8 cellular contexts compared by ENCODE assay signal in genomic region chr7:149027055-149027454, GRCh38. TPM values are rescaled to one million over a fixed set of nuclear protein-coding genes. Genes with fewer than 3 reads are reported as not detected.
DNase-seq lines count a peak whose midpoint lies in the region; ATAC-seq and TF ChIP-seq lines count a peak whose summit lies in the region.

No MANE protein-coding gene starts in this region.

- H3K4me1 ChIP-seq in HUES64 (ENCODE audit: insufficient read depth, low read length) (peaks cover 41% of the 10 kb centered on the region), mammary epithelial cell (ENCODE audit: insufficient read depth, low read length) (peaks cover 21% of the 10 kb centered on the region)

- H3K79me2 ChIP-seq in mammary epithelial cell (ENCODE audit: insufficient read depth, low read length) = peaks cover 61% of the 10 kb centered on the region

- no peaks in the 10 kb centered on the region for H3K27me3 ChIP-seq in BJ (ENCODE audit: control insufficient read depth, insufficient read depth, low read length)
- H3K27me3 ChIP-seq in HUES64 (ENCODE audit: insufficient read depth, low read length) = 0 out of 2 replicates have a peak, but pooled peaks cover 3% of the 10 kb centered on the region
- H3K27me3 ChIP-seq in mammary epithelial cell (ENCODE audit: insufficient read depth, low read length) = no peaks in the 10 kb centered on the region

- peaks cover 32 to 60% (median 54%) of the 10 kb centered on the region in 4 donors for H3K4me1 Mint-ChIP-seq in naive thymus-derived CD8-positive, alpha-beta T cell

- TF ChIP-seq POLR2A in erythroblast (IDR thresholded peaks at IDR 0.05; ENCODE audit: low read length) = no peak

- no peak for TF ChIP-seq CTCF in BJ (IDR thresholded peaks at IDR 0.05; ENCODE audit: insufficient read depth, low read depth, low read length)
- TF ChIP-seq CTCF in mammary epithelial cell (conservative IDR thresholded peaks at IDR 0.05 in 1 of 2, IDR thresholded peaks at IDR 0.05 in 1 of 2; ENCODE audit: extremely low read depth in 1 of 2, insufficient read depth in 1 of 2, low read depth in 1 of 2, low read length in 2 of 2) = no peak

- no peak overlapping the region for H2AFZ ChIP-seq in mammary epithelial cell (ENCODE audit: low read depth, low read length)

- intact Hi-C loops in mammary epithelial cell (cut with micrococcal nuclease) = no loop called here

- DNase-seq in BJ (ENCODE audit: low read depth) = no peak
- no peak for DNase-seq in mammary epithelial cell
- DNase-seq in naive thymus-derived CD8-positive, alpha-beta T cell = no peak
- no peak for DNase-seq in NCI-H1694 (lab: John Stamatoyannopoulos, UW)
- no peak for DNase-seq in middle frontal gyrus (ENCODE audit: extremely low spot score, low spot score)
- no peak for DNase-seq in erythroblast (lab: John Stamatoyannopoulos, UW)

- H3K27me3 Mint-ChIP-seq in naive thymus-derived CD8-positive, alpha-beta T cell = no peaks in the 10 kb centered on the region

- H3K9me3 ChIP-seq in HUES64 (ENCODE audit: insufficient read depth, low read depth, low read length) (no peaks in the 10 kb centered on the region), mammary epithelial cell (replicated peaks; ENCODE audit: insufficient read depth, low read length) (no peaks in the 10 kb centered on the region)

- POLR2A ChIA-PET in BJ (lab: Charles Lee) = interaction anchor here (0.6 kb wide), 1 partner anchor 20 kb away, joined by 4 read pairs; no protein-coding TSS in a partner anchor
- POLR2A ChIA-PET in naive thymus-derived CD8-positive, alpha-beta T cell (lab: Charles Lee) = interaction anchor here (0.6 to 2.9 kb wide), 11 partner anchors 39 to 328 kb away, joined by 3 to 23 read pairs (median 4); partner anchors contain the start of genes CUL1 and ZNF786

- TSS peak; percentile 25 for BruUV-seq in mammary epithelial cell (replicated peaks; lab: Mats Ljungman, UMichigan)

- dilution Hi-C loops in mammary epithelial cell (cut with HindIII; ENCODE audit: low sequenced_read_pairs) = no loop called here

- in situ Hi-C loops in mammary epithelial cell (cut with MboI; ENCODE audit: low sequenced_read_pairs in 2 of 2) = no loop called here

- no peak overlapping the region for H3K27ac ChIP-seq in HUES64 (ENCODE audit: low read depth, low read length)
- H3K27ac ChIP-seq in mammary epithelial cell (ENCODE audit: insufficient read depth, low read depth, low read length) = peak overlapping the region; percentile 37

- H3K4me3 ChIP-seq in BJ (ENCODE audit: low read depth, low read length) (peak overlapping the region; percentile 91), HUES64 (ENCODE audit: low read length) (peak overlapping the region; percentile 90), mammary epithelial cell (replicated peaks in 1 of 3; ENCODE audit: insufficient read depth in 1 of 3, low read depth in 2 of 3, low read length in 3 of 3) (peak overlapping the region; percentile 70 to 90 (median 82))

- 75% methylated on average over 7 of the region's 10 CpGs for WGBS in HUES64
- WGBS in mammary epithelial cell (ENCODE audit: low coverage, missing lambda C conversion rate) = 43% methylated on average over 10 of the region's 10 CpGs

- peak overlapping the region; percentile 82 to 97 (median 94) for H3K27ac Mint-ChIP-seq in naive thymus-derived CD8-positive, alpha-beta T cell

- H3K36me3 ChIP-seq in BJ (ENCODE audit: control insufficient read depth, insufficient read depth, low read length) (no peaks in the 10 kb centered on the region; the same call in 1 of the 2 replicates), HUES64 (ENCODE audit: insufficient read depth, low read length) (peaks cover 22% of the 10 kb centered on the region; the same call in 1 of the 2 replicates), mammary epithelial cell (ENCODE audit: insufficient read depth, low read length) (peaks cover 2% of the 10 kb centered on the region)

- peak overlapping the region; percentile 90 to 96 (median 92) for H3K4me3 Mint-ChIP-seq in naive thymus-derived CD8-positive, alpha-beta T cell

- H3K9me3 Mint-ChIP-seq in naive thymus-derived CD8-positive, alpha-beta T cell = no peaks in the 10 kb centered on the region

- CTCF ChIA-PET in BJ (lab: Yijun Ruan, JAX) (interaction anchor here (1.2 kb wide), 1 partner anchor 39 kb away, joined by 3 read pairs; no protein-coding TSS in a partner anchor), mammary epithelial cell (lab: Charles Lee; ENCODE audit: low non-redundant PET) (no interaction called here)

- peak overlapping the region; percentile 75 for H3K4me2 ChIP-seq in mammary epithelial cell (ENCODE audit: insufficient read depth, low read depth, low read length)

- H4K20me1 ChIP-seq in mammary epithelial cell (ENCODE audit: insufficient read depth, low read length) = no peaks in the 10 kb centered on the region

- no peak for ATAC-seq in naive thymus-derived CD8-positive, alpha-beta T cell
- ATAC-seq in GM18511 (IDR thresholded peaks at IDR 0.05; ENCODE audit: unreplicated experiment) = no peak

- H3K36me3 Mint-ChIP-seq in naive thymus-derived CD8-positive, alpha-beta T cell = peaks cover 0 to 19% (median 0%) of the 10 kb centered on the region in 3 donors

- H3K9ac ChIP-seq in HUES64 (ENCODE audit: low read depth, low read length) = peak overlapping the region; percentile 95; the same call in 1 of the 2 replicates
- H3K9ac ChIP-seq in mammary epithelial cell (ENCODE audit: insufficient read depth, low read length) = peak overlapping the region; percentile 73

RNA-seq across cellular contexts. Expression of gene PDIA4, which starts 1.2 kb away (rescaled TPM):
- polyA plus RNA-seq in BJ (2011; rRNA removed) = 173 and 204 TPM in 2 replicates
- polyA minus RNA-seq in BJ (2011; rRNA and poly(A)+ RNA removed) = 82.0 and 133 TPM in 2 replicates
- 160 TPM for polyA plus RNA-seq in HUES64 (2013, experiment 1 of 2)
- 160 TPM for polyA plus RNA-seq in HUES64 (2013, experiment 2 of 2)
- total RNA-seq in mammary epithelial cell = 100 to 1,000 TPM; 175 to 189 TPM
- polyA plus RNA-seq in mammary epithelial cell = 194 TPM
- polyA minus RNA-seq in mammary epithelial cell = 145 TPM
- 10 to 100 TPM; 43.2 to 44.8 TPM for total RNA-seq in naive thymus-derived CD8-positive, alpha-beta T cell
- 10 to 100 TPM; 80.3 to 94.0 (median 89.5) TPM for polyA plus RNA-seq in naive thymus-derived CD8-positive, alpha-beta T cell
